10 cellular contexts compared by ENCODE assay signal in genomic region chr13:43368003-43368402, GRCh38.
A peak's percentile ranks its signal among the peaks of the same experiment; 100 is the strongest.
DNase-seq lines count a peak whose midpoint lies in the region; ATAC-seq, FAIRE-seq and TF ChIP-seq lines count a peak whose summit lies in the region.
"Had no signal": no experiment of that assay in that cellular context is flagged by ENCODE, and none has a peak within 500 bp of the region (broad histone marks: within the 10 kb centered on the region; RNA-seq: fewer than 3 reads in every experiment).

No MANE protein-coding gene starts in this region.

- intact Hi-C loops in GM12878 (cut with micrococcal nuclease; ENCODE audit: unreplicated experiment), result no loop called here

- TF ChIP-seq EP300 in GM12878 (IDR thresholded peaks at IDR 0.05; ENCODE audit: borderline replicate concordance in 1 of 2, control insufficient read depth in 1 of 2, low read depth in 2 of 2, low read length in 2 of 2), result no peak

- no peaks in the 10 kb centered on the region for H3K36me3 Mint-ChIP-seq in neural progenitor cell

- no peaks in the 10 kb centered on the region for H3K9me3 Mint-ChIP-seq in neural progenitor cell

- no peaks in the 10 kb centered on the region for H4K20me1 ChIP-seq in GM12878 (ENCODE audit: control insufficient read depth, insufficient read depth)
- no peaks in the 10 kb centered on the region for H4K20me1 ChIP-seq in neural progenitor cell (ENCODE audit: low read depth)

- no TSS peak for BruUV-seq in GM12878 (replicated peaks; lab: Mats Ljungman, UMichigan)

- H3K4me2 ChIP-seq in GM12878 (ENCODE audit: control insufficient read depth, insufficient read depth) (peak overlapping the region; percentile 41), neural progenitor cell (no peak overlapping the region)

- peaks cover 2% of the 10 kb centered on the region for H3K27me3 Mint-ChIP-seq in neural progenitor cell (ENCODE audit: insufficient read depth, low read depth)

- TF ChIP-seq POLR2A in GM12891 (IDR thresholded peaks at IDR 0.05; ENCODE audit: low read depth, low read length) (no peak), GM12878 (IDR thresholded peaks at IDR 0.05; ENCODE audit: low read depth, low read length) (no peak)

- H3K27me3 ChIP-seq in GM12878 (replicated peaks in 1 of 2; ENCODE audit: control insufficient read depth in 2 of 2, insufficient read depth in 2 of 2, low read length in 1 of 2), result no peaks in the 10 kb centered on the region; a peak in 1 of 4 replicates
- no peaks in the 10 kb centered on the region for H3K27me3 ChIP-seq in neural progenitor cell
- H3K27me3 ChIP-seq: pancreas had no signal

- TF ChIP-seq CTCF in GM12878 (IDR thresholded peaks at IDR 0.05 in 2 of 3, conservative IDR thresholded peaks at IDR 0.05 in 1 of 3; ENCODE audit: control insufficient read depth in 2 of 3, extremely low read depth in 1 of 3, insufficient read depth in 1 of 3, low read depth in 3 of 3, low read length in 3 of 3) (no peak), neural progenitor cell (IDR thresholded peaks at IDR 0.05) (no peak)

- no peaks in the 10 kb centered on the region for H3K36me3 ChIP-seq in GM12878 (ENCODE audit: control insufficient read depth in 2 of 2, insufficient read depth in 2 of 2, low read length in 1 of 2)
- H3K36me3 ChIP-seq in neural progenitor cell, result no peaks in the 10 kb centered on the region
- H3K36me3 ChIP-seq: pancreas had no signal

- H3K27ac ChIP-seq in GM12878 (ENCODE audit: control insufficient read depth, insufficient read depth) (no peak overlapping the region), neural progenitor cell (no peak overlapping the region)

- in situ Hi-C loops in GM12878 (cut with MboI), result no loop called here

- peaks cover 18% of the 10 kb centered on the region for H3F3A ChIP-seq in neural progenitor cell (ENCODE audit: low read depth)

- no peak for TF ChIP-seq RAD21 in GM12878 (IDR thresholded peaks at IDR 0.05; ENCODE audit: insufficient read depth, low read depth, low read length)

- peaks cover 10% of the 10 kb centered on the region for H3K4me1 Mint-ChIP-seq in neural progenitor cell

- no peak for DNase-seq in GM12891 (ENCODE audit: insufficient read length, low spot score)
- DNase-seq in GM12878 (ENCODE audit: low read depth, low spot score), result no peak
- DNase-seq in neural progenitor cell (ENCODE audit: low spot score), result no peak
- no peak for DNase-seq in NCI-H1417 (lab: John Stamatoyannopoulos, UW)
- DNase-seq in NCI-H2171 treated with DMSO at 0.1 percent for 48 hours (lab: John Stamatoyannopoulos, UW), result no peak
- DNase-seq in NCI-H82 treated with DMSO at 0.1 percent for 48 hours (lab: John Stamatoyannopoulos, UW; ENCODE audit: unreplicated experiment), result no peak
- DNase-seq: pancreas had no signal

- H3K4me3 Mint-ChIP-seq in neural progenitor cell, result no peak overlapping the region

- WGBS in GM12878 (ENCODE audit: insufficient coverage, insufficient replicate concordance, low lambda C conversion rate, missing lambda C conversion rate), result 27% methylated on average over 3 of the region's 3 CpGs

- no peak overlapping the region for H3K4me3 ChIP-seq in GM12878
- H3K4me3 ChIP-seq in neural progenitor cell, result no peak overlapping the region

- FAIRE-seq in GM12891 (lab: Jason Lieb, UNC) (peak; percentile 61), GM12878 (lab: Jason Lieb, UNC) (peak; percentile 75)
- FAIRE-seq: pancreas had no signal

- H3K79me2 ChIP-seq in GM12878 (ENCODE audit: control insufficient read depth, insufficient read depth, low read length) (no peaks in the 10 kb centered on the region), neural progenitor cell (ENCODE audit: low read depth) (no peaks in the 10 kb centered on the region)

- SMC1A ChIA-PET in GM12878 (lab: Charles Lee; ENCODE audit: uncharacterized antibody, unreplicated experiment), result no interaction called here

- RAD21 ChIA-PET in GM12878 (lab: Charles Lee; ENCODE audit: unreplicated experiment), result no interaction called here

- H3K27ac Mint-ChIP-seq in neural progenitor cell, result no peak overlapping the region

- CTCF ChIA-PET in GM12878 (lab: Yijun Ruan, JAX), result no interaction called here

- H3K9me3 ChIP-seq in GM12878 (replicated peaks; ENCODE audit: control insufficient read depth, insufficient read depth, low read length) (no peaks in the 10 kb centered on the region; the same call in 2 of the 3 replicates), neural progenitor cell (ENCODE audit: low read depth) (no peaks in the 10 kb centered on the region)
- H3K9me3 ChIP-seq: pancreas had no signal

- H2AFZ ChIP-seq in GM12878 (ENCODE audit: control insufficient read depth, low read depth, low read length), result peak overlapping the region; percentile 61
- H2AFZ ChIP-seq in neural progenitor cell (replicated peaks), result peak overlapping the region; percentile 43

- H3K9ac ChIP-seq in GM12878 (ENCODE audit: control insufficient read depth, insufficient read depth, low read length), result no peak overlapping the region
- H3K9ac ChIP-seq in neural progenitor cell, result no peak overlapping the region

- POLR2A ChIA-PET in GM12878 (lab: Charles Lee), result no interaction called here

- H3K4me1 ChIP-seq in GM12878 (ENCODE audit: control insufficient read depth, insufficient read depth, low read length) (no peaks in the 10 kb centered on the region), neural progenitor cell (peaks cover 17% of the 10 kb centered on the region)

- ATAC-seq in HG03064 (IDR thresholded peaks at IDR 0.05; ENCODE audit: low read depth, unreplicated experiment), result peak; percentile 65
- peak; percentile 72 for ATAC-seq in GM12878
- ATAC-seq in HG03457 (IDR thresholded peaks at IDR 0.05; ENCODE audit: unreplicated experiment), result no peak
- ATAC-seq: HCT116 had no signal

TF ChIP-seq in GM12891, 5 proteins besides CTCF, POLR2A, EP300 and RAD21:
- TF ChIP-seq TAF1 (IDR thresholded peaks at IDR 0.05; ENCODE audit: low read depth, low read length), result no peak
- no peak for TF ChIP-seq POLR2AphosphoS5 (IDR thresholded peaks at IDR 0.05; ENCODE audit: low read depth, low read length)
- no peak for TF ChIP-seq SPI1 (IDR thresholded peaks at IDR 0.05; ENCODE audit: low read depth, low read length)
- no peak for TF ChIP-seq PAX5 (IDR thresholded peaks at IDR 0.05; ENCODE audit: insufficient read depth, low read length, severe bottlenecking)
- no peak for TF ChIP-seq POU2F2 (IDR thresholded peaks at IDR 0.05; ENCODE audit: low read depth, low read length)

TF ChIP-seq in GM12878, 131 proteins besides CTCF, POLR2A, EP300 and RAD21:
- no peak for TF ChIP-seq SIX5 (IDR thresholded peaks at IDR 0.05; ENCODE audit: low read depth, low read length, severe bottlenecking)
